In the genomic region with DNA sequence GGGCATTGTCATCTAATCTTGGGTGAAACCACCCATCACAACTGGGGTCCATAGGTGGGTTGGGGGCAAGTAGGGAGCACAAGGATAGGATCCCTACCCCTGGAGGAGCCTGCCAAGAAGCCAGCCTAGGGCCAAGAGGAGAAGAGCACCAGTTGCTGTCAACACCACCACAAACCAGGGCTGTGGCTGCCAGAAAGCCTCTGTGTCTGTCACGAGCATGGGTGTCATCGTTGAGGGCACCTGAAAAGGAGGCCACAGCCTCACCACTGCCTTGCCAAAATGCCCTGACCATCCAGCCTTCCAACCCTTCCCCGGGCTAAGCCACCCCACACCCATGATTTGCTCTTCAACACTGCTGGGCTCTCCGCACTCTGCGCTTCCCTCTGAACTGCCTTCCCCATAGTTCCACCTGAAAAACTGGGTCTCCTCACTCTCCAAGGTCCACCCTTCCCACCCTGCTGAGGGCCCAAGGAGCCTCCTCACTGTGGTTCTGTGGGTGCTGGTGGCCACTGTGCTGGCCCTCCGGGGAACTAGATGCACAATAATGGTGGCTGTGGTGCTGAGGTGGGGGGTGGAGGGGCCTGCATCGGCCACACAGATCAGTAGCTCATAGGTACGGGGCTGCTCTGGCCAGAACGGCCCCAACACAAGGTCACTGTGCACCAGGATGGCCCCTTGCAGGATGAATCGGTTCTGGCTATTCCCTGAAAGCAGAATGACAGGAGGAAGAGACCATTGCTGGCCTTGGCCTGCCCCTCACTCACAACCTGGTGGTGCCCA, we compare ENCODE assay signal across 1 cellular context.
TF ChIP-seq lines count a peak whose summit lies in the region.

No MANE protein-coding gene starts in this region.

TF ChIP-seq in HepG2, 621 proteins besides CTCF, POLR2A, EP300 and RAD21:
- TF ChIP-seq, protein P1, sequence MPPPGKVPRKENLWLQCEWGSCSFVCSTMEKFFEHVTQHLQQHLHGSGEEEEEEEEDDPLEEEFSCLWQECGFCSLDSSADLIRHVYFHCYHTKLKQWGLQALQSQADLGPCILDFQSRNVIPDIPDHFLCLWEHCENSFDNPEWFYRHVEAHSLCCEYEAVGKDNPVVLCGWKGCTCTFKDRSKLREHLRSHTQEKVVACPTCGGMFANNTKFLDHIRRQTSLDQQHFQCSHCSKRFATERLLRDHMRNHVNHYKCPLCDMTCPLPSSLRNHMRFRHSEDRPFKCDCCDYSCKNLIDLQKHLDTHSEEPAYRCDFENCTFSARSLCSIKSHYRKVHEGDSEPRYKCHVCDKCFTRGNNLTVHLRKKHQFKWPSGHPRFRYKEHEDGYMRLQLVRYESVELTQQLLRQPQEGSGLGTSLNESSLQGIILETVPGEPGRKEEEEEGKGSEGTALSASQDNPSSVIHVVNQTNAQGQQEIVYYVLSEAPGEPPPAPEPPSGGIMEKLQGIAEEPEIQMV (CRISPR knock-in tag; IDR thresholded peaks at IDR 0.05; ENCODE audit: low read depth): no peak
- TF ChIP-seq NFE2L2 (IDR thresholded peaks at IDR 0.05; ENCODE audit: low read length) (no peak), ZNF549 (CRISPR knock-in tag; IDR thresholded peaks at IDR 0.05) (no peak)
